ENCODE assay signal across 12 cellular contexts in the genomic region with DNA sequence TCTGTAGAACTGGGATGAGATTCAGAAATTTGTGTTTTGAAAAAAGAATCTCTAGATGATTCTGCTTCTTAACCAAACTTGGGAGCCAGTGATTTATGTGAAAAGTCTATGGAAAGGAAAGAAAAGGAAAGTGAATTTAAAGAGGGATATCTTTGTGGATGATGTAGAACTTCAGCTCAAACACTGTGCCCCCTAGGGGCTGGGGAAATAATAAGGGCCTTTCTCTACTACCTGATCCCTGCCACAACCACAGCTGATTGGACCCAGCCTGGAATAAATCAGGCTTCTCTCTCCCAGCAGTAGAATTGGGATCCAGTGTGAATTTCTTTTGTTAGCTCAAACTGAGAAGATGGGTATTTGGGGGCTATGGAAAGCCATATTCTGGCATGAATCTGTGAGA.
DNase-seq lines count a peak whose midpoint lies in the region; ATAC-seq, FAIRE-seq and TF ChIP-seq lines count a peak whose summit lies in the region.
"Had no signal": no experiment of that assay in that cellular context is flagged by ENCODE, and none has a peak within 500 bp of the region (broad histone marks: within the 10 kb centered on the region; RNA-seq: fewer than 3 reads in every experiment).

No MANE protein-coding gene starts in this region.

- in situ Hi-C loops in Panc1 (cut with HindIII; ENCODE audit: low pct_unique_long_range_greater_than_20kb, low sequenced_read_pairs) = no loop called here

- H3K4me1 ChIP-seq in A549 (peaks cover 4% of the 10 kb centered on the region; the same call in 1 of the 3 replicates), Panc1 (ENCODE audit: control insufficient read depth, insufficient read depth, low read length) (no peaks in the 10 kb centered on the region; the same call in 1 of the 2 replicates)

- POLR2A ChIA-PET in A549 (lab: Yijun Ruan, JAX) = no interaction called here
- POLR2A ChIA-PET in Panc1 (lab: Charles Lee) = no interaction called here

- TF ChIP-seq CTCF in A549 (IDR thresholded peaks at IDR 0.05) = peak; percentile 30
- TF ChIP-seq CTCF in GM12873 (IDR thresholded peaks at IDR 0.05; ENCODE audit: insufficient read depth, low read depth, low read length, missing control alignments) = peak; percentile 50
- peak; percentile 62 for TF ChIP-seq CTCF in Panc1 (IDR thresholded peaks at IDR 0.05)
- peak; percentile 27 for TF ChIP-seq CTCF in fibroblast of villous mesenchyme (IDR thresholded peaks at IDR 0.05; ENCODE audit: insufficient read depth, low read depth, low read length)

- no peaks in the 10 kb centered on the region for H3K27me3 ChIP-seq in Panc1 (ENCODE audit: control insufficient read depth, insufficient read depth, low read length)
- H3K27me3 ChIP-seq: testis had no signal

- no peak overlapping the region for H3K27ac Mint-ChIP-seq in activated CD8-positive, alpha-beta memory T cell treated with anti-CD3 and anti-CD28 coated beads, Interleukin-2, amount 10 ng/mL, durations not matched to agents 7 days and 5 days
- H3K27ac Mint-ChIP-seq in activated T-helper 17 cell treated with anti-CD3 and anti-CD28 coated beads, Interleukin-2, amount 50 U/mL, for 72 hours = no peak overlapping the region
- H3K27ac Mint-ChIP-seq: CD8-positive, alpha-beta memory T cell had no signal

- TF ChIP-seq EP300 in A549 (IDR thresholded peaks at IDR 0.05) = no peak

- no peak overlapping the region for H3K27ac ChIP-seq in A549
- H3K27ac ChIP-seq in Panc1 (ENCODE audit: low read length) = no peak overlapping the region
- H3K27ac ChIP-seq: testis had no signal

- H3K27me3 Mint-ChIP-seq in activated CD8-positive, alpha-beta memory T cell treated with anti-CD3 and anti-CD28 coated beads, Interleukin-2, amount 10 ng/mL, durations not matched to agents 7 days and 5 days = no peaks in the 10 kb centered on the region
- H3K27me3 Mint-ChIP-seq in activated T-helper 17 cell treated with anti-CD3 and anti-CD28 coated beads, Interleukin-2, amount 50 U/mL, for 72 hours = no peaks in the 10 kb centered on the region

- H3K36me3 ChIP-seq in Panc1 (ENCODE audit: control insufficient read depth, insufficient read depth, low read length) = no peaks in the 10 kb centered on the region

- no peaks in the 10 kb centered on the region for H3K4me1 Mint-ChIP-seq in activated CD8-positive, alpha-beta memory T cell treated with anti-CD3 and anti-CD28 coated beads, Interleukin-2, amount 10 ng/mL, durations not matched to agents 7 days and 5 days
- no peaks in the 10 kb centered on the region for H3K4me1 Mint-ChIP-seq in activated T-helper 17 cell treated with anti-CD3 and anti-CD28 coated beads, Interleukin-2, amount 50 U/mL, for 72 hours
- H3K4me1 Mint-ChIP-seq: CD8-positive, alpha-beta memory T cell had no signal

- no peak overlapping the region for H3K4me2 ChIP-seq in A549

- no peak for FAIRE-seq in A549 (lab: Jason Lieb, UNC)

- no peak for TF ChIP-seq POLR2A in A549 (IDR thresholded peaks at IDR 0.05; ENCODE audit: low read length)

- ATAC-seq in A549 = peak in 1 of 2 experiments; percentile 78; a peak in 2 of 6 replicates
- no peak for ATAC-seq in Panc1
- ATAC-seq in activated CD8-positive, alpha-beta memory T cell treated with anti-CD3 and anti-CD28 coated beads, Interleukin-2, amount 10 ng/mL, durations not matched to agents 7 days and 5 days = no peak
- ATAC-seq in GM18909 (IDR thresholded peaks at IDR 0.05; ENCODE audit: poor library complexity, unreplicated experiment) = no peak
- ATAC-seq in activated T-helper 17 cell treated with anti-CD3 and anti-CD28 coated beads, Interleukin-2, amount 50 U/mL, for 72 hours (replicated peaks) = no peak

- no peaks in the 10 kb centered on the region for H3K36me3 Mint-ChIP-seq in activated CD8-positive, alpha-beta memory T cell treated with anti-CD3 and anti-CD28 coated beads, Interleukin-2, amount 10 ng/mL, durations not matched to agents 7 days and 5 days
- no peaks in the 10 kb centered on the region for H3K36me3 Mint-ChIP-seq in activated T-helper 17 cell treated with anti-CD3 and anti-CD28 coated beads, Interleukin-2, amount 50 U/mL, for 72 hours (ENCODE audit: low read depth)
- H3K36me3 Mint-ChIP-seq: CD8-positive, alpha-beta memory T cell had no signal

- DNase-seq in A549 (ENCODE audit: low read depth in 1 of 2, low spot score in 1 of 2) (peak in 1 of 2 experiments; percentile 11), Panc1 (ENCODE audit: low read depth, low spot score) (no peak), fibroblast of villous mesenchyme (ENCODE audit: low read depth) (no peak), SK-N-DZ (ENCODE audit: low spot score) (no peak)
- DNase-seq in activated CD8-positive, alpha-beta memory T cell treated with anti-CD3 and anti-CD28 coated beads, Interleukin-2, amount 10 ng/mL, durations not matched to agents 7 days and 5 days = no peak
- DNase-seq: activated T-cell treated with anti-CD3 and anti-CD28 coated beads, Interleukin-2, amount 50 U/mL, for 1 hour; CD8-positive, alpha-beta memory T cell; stimulated activated CD4-positive, alpha-beta T cell treated with anti-CD3 and anti-CD28 coated beads, Interleukin-4, amount 100 ng/mL, for 24 hours; testis had no signal

- no peak overlapping the region for H3K4me3 Mint-ChIP-seq in activated CD8-positive, alpha-beta memory T cell treated with anti-CD3 and anti-CD28 coated beads, Interleukin-2, amount 10 ng/mL, durations not matched to agents 7 days and 5 days
- no peak overlapping the region for H3K4me3 Mint-ChIP-seq in activated T-helper 17 cell treated with anti-CD3 and anti-CD28 coated beads, Interleukin-2, amount 50 U/mL, for 72 hours
- H3K4me3 Mint-ChIP-seq: CD8-positive, alpha-beta memory T cell had no signal

- CTCF ChIA-PET in A549 (lab: Yijun Ruan, JAX) = interaction anchor here (1.6 to 2.6 kb wide), 3 partner anchors 9 to 174 kb away, joined by 3 to 12 read pairs (median 9); no protein-coding TSS in a partner anchor
- CTCF ChIA-PET in Panc1 (lab: Charles Lee) = no interaction called here
- CTCF ChIA-PET in activated CD8-positive, alpha-beta memory T cell treated with anti-CD3 and anti-CD28 coated beads, Interleukin-2, amount 10 ng/mL, durations not matched to agents 7 days and 5 days (lab: Charles Lee) = interaction anchor here (1.3 to 1.6 kb wide), 3 partner anchors 13 to 1476 kb away, joined by 3 to 6 read pairs (median 4); no protein-coding TSS in a partner anchor

- H3K4me3 ChIP-seq in A549 = no peak overlapping the region
- no peak overlapping the region for H3K4me3 ChIP-seq in Panc1 (ENCODE audit: low read depth in 2 of 2, low read length in 2 of 2)
- no peak overlapping the region for H3K4me3 ChIP-seq in fibroblast of villous mesenchyme (ENCODE audit: low read depth, low read length)
- H3K4me3 ChIP-seq: testis had no signal

- no TSS peak for BruUV-seq in Panc1 (replicated peaks; lab: Mats Ljungman, UMichigan)

- intact Hi-C loops in Panc1 (cut with micrococcal nuclease; ENCODE audit: unreplicated experiment) = loop anchor here (2.0 to 5.0 kb wide), 3 partner anchors 127 to 207 kb away; no protein-coding TSS in a partner anchor

- no peaks in the 10 kb centered on the region for H3K9me3 Mint-ChIP-seq in activated CD8-positive, alpha-beta memory T cell treated with anti-CD3 and anti-CD28 coated beads, Interleukin-2, amount 10 ng/mL, durations not matched to agents 7 days and 5 days (ENCODE audit: low read depth)
- H3K9me3 Mint-ChIP-seq in activated T-helper 17 cell treated with anti-CD3 and anti-CD28 coated beads, Interleukin-2, amount 50 U/mL, for 72 hours = no peaks in the 10 kb centered on the region
- H3K9me3 Mint-ChIP-seq: CD8-positive, alpha-beta memory T cell had no signal

- no peaks in the 10 kb centered on the region for H3K9me3 ChIP-seq in A549
- no peaks in the 10 kb centered on the region for H3K9me3 ChIP-seq in Panc1 (ENCODE audit: control insufficient read depth, insufficient read depth, low read depth, low read length)
- H3K9me3 ChIP-seq: testis had no signal

- TF ChIP-seq RAD21 in A549 (conservative IDR thresholded peaks at IDR 0.05 in 1 of 2, IDR thresholded peaks at IDR 0.05 in 1 of 2) = no peak; a peak in 1 of 5 replicates

TF ChIP-seq in A549, 52 proteins besides CTCF, POLR2A, EP300 and RAD21:
- TF ChIP-seq JUNB (IDR thresholded peaks at IDR 0.05) = no peak
- TF ChIP-seq, protein P1, sequence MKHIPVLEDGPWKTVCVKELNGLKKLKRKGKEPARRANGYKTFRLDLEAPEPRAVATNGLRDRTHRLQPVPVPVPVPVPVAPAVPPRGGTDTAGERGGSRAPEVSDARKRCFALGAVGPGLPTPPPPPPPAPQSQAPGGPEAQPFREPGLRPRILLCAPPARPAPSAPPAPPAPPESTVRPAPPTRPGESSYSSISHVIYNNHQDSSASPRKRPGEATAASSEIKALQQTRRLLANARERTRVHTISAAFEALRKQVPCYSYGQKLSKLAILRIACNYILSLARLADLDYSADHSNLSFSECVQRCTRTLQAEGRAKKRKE (CRISPR knock-in tag; IDR thresholded peaks at IDR 0.05; ENCODE audit: low read depth) = no peak
- TF ChIP-seq HOXB13 (CRISPR knock-in tag; IDR thresholded peaks at IDR 0.05; ENCODE audit: low read depth) = no peak
- no peak for TF ChIP-seq NFE2L2 (conservative IDR thresholded peaks at IDR 0.05; ENCODE audit: low read length)
- no peak for TF ChIP-seq SREBF2 (IDR thresholded peaks at IDR 0.05)
- TF ChIP-seq GATA3 (IDR thresholded peaks at IDR 0.05; ENCODE audit: borderline replicate concordance) = no peak
- TF ChIP-seq PHF8 (IDR thresholded peaks at IDR 0.05; ENCODE audit: borderline replicate concordance, low read depth) = no peak
- no peak for TF ChIP-seq CHD2 (IDR thresholded peaks at IDR 0.05; ENCODE audit: low read length, partially characterized antibody)
- TF ChIP-seq HOXA7 (CRISPR knock-in tag; IDR thresholded peaks at IDR 0.05) = no peak
- no peak for TF ChIP-seq TFCP2L1 (CRISPR knock-in tag; IDR thresholded peaks at IDR 0.05)
- no peak for TF ChIP-seq RNF2 (IDR thresholded peaks at IDR 0.05; ENCODE audit: borderline replicate concordance, low read depth)
- no peak for TF ChIP-seq FOXS1 (CRISPR knock-in tag; IDR thresholded peaks at IDR 0.05)
- TF ChIP-seq EHF (CRISPR knock-in tag; IDR thresholded peaks at IDR 0.05) = no peak
- no peak for TF ChIP-seq CBX8 (IDR thresholded peaks at IDR 0.05)
- no peak for TF ChIP-seq SMC3 (IDR thresholded peaks at IDR 0.05)
- TF ChIP-seq CEBPB (IDR thresholded peaks at IDR 0.05) = no peak
- TF ChIP-seq KDM1A (IDR thresholded peaks at IDR 0.05; ENCODE audit: low read depth) = no peak
- TF ChIP-seq RFX5 (IDR thresholded peaks at IDR 0.05) = no peak
- no peak for TF ChIP-seq RARB (CRISPR knock-in tag; IDR thresholded peaks at IDR 0.05)
- no peak for TF ChIP-seq E2F6 (IDR thresholded peaks at IDR 0.05; ENCODE audit: borderline replicate concordance, low read depth)
